ENCODE assay signal across 1 cellular context in the genomic region with DNA sequence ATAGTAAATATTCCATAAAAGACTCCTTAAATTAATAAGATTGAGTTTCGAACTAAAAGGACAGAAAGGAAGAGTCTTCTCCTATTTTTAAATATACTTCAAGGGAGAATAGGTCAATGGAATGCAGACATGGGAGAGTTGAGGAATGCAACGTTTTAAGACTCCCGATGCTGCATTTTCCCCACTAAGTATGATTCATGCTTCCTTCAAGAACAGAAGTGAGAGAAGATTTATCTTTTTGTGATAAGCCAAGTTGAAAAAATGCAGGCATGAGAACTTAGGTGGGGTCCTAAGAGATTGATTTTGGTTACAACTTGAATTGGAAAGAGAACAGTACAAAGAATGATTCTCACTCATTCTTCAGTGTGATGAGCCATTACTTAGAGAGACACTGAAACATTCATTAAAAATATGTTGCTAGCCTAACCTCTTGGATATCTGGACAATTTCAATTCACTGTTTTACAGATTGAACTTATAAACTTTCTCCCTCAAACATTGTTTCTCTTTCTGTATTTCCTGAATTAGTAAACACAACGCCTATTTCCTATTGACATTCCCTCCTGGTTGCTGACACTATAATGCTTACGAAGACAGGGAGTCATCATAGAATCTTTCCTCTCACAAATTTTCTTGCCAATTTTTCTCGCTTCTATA.
TF ChIP-seq lines count a peak whose summit lies in the region.

No MANE protein-coding gene starts in this region.

TF ChIP-seq in WTC11, 78 proteins besides CTCF, POLR2A, EP300 and RAD21 (continued from another document):
- TF ChIP-seq, protein P1, sequence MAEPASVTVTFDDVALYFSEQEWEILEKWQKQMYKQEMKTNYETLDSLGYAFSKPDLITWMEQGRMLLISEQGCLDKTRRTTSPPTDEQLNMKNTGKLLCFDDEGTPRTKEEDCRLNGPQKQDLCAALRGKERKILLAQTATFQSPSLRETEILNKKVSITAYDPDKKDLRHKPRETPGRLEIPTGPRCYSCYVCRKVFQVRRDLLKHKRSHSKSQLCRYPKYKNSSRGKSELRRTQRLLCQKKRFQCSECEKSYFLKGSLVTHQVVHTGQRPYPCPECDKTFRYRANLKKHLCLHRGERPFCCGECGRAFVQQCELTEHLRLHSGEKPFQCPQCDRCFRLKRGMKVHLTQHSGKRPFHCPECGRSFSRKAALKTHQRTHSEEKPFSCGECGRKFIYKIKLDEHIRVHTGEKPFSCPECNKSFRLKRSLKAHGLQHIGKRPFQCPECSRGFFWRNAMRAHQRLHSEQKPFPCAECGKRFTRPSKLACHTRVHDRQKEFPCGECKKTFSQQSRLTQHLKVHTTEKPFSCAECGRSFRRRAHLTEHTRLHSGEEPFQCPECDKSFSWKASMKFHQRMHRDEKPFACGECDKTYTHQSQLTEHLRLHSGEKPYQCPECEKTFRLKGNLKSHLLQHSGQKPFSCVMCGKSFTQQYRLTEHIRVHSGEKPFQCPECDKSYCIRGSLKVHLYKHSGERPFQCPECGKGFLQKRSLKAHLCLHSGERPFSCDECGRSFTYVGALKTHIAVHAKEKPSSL (CRISPR knock-in tag; conservative IDR thresholded peaks at IDR 0.05): no peak
- TF ChIP-seq ESRRA (CRISPR knock-in tag; IDR thresholded peaks at IDR 0.05; ENCODE audit: borderline replicate concordance): no peak
- TF ChIP-seq ELF4 (CRISPR knock-in tag; IDR thresholded peaks at IDR 0.05; ENCODE audit: low read depth): no peak
- TF ChIP-seq, protein P2, sequence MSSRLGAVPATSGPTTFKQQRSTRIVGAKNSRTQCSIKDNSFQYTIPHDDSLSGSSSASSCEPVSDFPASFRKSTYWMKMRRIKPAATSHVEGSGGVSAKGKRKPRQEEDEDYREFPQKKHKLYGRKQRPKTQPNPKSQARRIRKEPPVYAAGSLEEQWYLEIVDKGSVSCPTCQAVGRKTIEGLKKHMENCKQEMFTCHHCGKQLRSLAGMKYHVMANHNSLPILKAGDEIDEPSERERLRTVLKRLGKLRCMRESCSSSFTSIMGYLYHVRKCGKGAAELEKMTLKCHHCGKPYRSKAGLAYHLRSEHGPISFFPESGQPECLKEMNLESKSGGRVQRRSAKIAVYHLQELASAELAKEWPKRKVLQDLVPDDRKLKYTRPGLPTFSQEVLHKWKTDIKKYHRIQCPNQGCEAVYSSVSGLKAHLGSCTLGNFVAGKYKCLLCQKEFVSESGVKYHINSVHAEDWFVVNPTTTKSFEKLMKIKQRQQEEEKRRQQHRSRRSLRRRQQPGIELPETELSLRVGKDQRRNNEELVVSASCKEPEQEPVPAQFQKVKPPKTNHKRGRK (CRISPR knock-in tag; IDR thresholded peaks at IDR 0.05; ENCODE audit: borderline replicate concordance): no peak
- TF ChIP-seq, protein P3, sequence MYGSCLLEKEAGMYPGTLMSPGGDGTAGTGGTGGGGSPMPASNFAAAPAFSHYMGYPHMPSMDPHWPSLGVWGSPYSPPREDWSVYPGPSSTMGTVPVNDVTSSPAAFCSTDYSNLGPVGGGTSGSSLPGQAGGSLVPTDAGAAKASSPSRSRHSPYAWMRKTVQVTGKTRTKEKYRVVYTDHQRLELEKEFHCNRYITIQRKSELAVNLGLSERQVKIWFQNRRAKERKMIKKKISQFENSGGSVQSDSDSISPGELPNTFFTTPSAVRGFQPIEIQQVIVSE (CRISPR knock-in tag; IDR thresholded peaks at IDR 0.05; ENCODE audit: borderline replicate concordance): no peak
- TF ChIP-seq ZNF416 (CRISPR knock-in tag; IDR thresholded peaks at IDR 0.05): no peak
- TF ChIP-seq TP53 (CRISPR knock-in tag; IDR thresholded peaks at IDR 0.05): no peak
- no peak for TF ChIP-seq GTF2I (CRISPR knock-in tag; conservative IDR thresholded peaks at IDR 0.05)
- TF ChIP-seq, protein P4, sequence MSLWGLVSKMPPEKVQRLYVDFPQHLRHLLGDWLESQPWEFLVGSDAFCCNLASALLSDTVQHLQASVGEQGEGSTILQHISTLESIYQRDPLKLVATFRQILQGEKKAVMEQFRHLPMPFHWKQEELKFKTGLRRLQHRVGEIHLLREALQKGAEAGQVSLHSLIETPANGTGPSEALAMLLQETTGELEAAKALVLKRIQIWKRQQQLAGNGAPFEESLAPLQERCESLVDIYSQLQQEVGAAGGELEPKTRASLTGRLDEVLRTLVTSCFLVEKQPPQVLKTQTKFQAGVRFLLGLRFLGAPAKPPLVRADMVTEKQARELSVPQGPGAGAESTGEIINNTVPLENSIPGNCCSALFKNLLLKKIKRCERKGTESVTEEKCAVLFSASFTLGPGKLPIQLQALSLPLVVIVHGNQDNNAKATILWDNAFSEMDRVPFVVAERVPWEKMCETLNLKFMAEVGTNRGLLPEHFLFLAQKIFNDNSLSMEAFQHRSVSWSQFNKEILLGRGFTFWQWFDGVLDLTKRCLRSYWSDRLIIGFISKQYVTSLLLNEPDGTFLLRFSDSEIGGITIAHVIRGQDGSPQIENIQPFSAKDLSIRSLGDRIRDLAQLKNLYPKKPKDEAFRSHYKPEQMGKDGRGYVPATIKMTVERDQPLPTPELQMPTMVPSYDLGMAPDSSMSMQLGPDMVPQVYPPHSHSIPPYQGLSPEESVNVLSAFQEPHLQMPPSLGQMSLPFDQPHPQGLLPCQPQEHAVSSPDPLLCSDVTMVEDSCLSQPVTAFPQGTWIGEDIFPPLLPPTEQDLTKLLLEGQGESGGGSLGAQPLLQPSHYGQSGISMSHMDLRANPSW (CRISPR knock-in tag; conservative IDR thresholded peaks at IDR 0.05; ENCODE audit: low read depth): no peak
- TF ChIP-seq PRRX2 (CRISPR knock-in tag; IDR thresholded peaks at IDR 0.05): no peak
